ENCODE assay signal across 10 cellular contexts in the genomic region with DNA sequence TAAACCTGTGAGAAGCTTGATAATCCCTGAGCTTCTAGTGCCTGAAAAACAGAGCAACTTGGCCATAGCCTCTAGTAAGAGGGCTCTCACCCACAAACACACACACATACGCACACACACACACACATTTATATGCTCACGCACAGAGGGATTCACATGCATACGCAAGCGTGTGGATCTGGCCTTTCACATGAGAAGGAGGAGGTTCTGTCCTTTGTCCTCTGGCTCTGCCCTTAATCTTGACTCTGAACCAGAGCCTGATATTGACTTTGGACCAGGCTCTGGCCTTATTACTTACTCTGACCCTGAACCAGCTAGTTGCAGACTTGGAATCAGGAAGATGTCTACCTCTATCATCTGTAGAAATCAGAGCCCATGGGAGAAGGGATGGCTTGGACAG. TPM values are rescaled to one million over a fixed set of nuclear protein-coding genes. Genes with fewer than 3 reads are reported as not detected.
"Had no signal": no experiment of that assay in that cellular context is flagged by ENCODE, and none has a peak within 500 bp of the region (broad histone marks: within the 10 kb centered on the region; RNA-seq: fewer than 3 reads in every experiment).

No MANE protein-coding gene starts in this region.

- H3K36me3 ChIP-seq: adrenal gland, tibial artery had no signal

- H3K4me2 ChIP-seq: hepatocyte had no signal

- H3K27ac Mint-ChIP-seq: activated CD4-positive, alpha-beta memory T cell treated with anti-CD3 and anti-CD28 coated beads for 36 hours; activated naive CD4-positive, alpha-beta T cell treated with anti-CD3 and anti-CD28 coated beads, Interleukin-2, amount 10 ng/mL, durations not matched to agents 7 days and 5 days; dendritic cell treated with granulocyte-macrophage colony-stimulating factor and Interleukin-4, amounts not matched to agents 40 ng/mL and 50 ng/mL, for 4 days; stimulated activated effector memory CD8-positive, alpha-beta T cell treated with anti-CD3 and anti-CD28 coated beads, Interleukin-12 subunit alpha, Interleukin-12 subunit beta, amount 100 ng/mL, for 72 hours; T-cell had no signal

- H3K9me3 ChIP-seq: tibial artery had no signal

- H3K36me3 Mint-ChIP-seq: activated CD4-positive, alpha-beta memory T cell treated with anti-CD3 and anti-CD28 coated beads for 36 hours; activated naive CD4-positive, alpha-beta T cell treated with anti-CD3 and anti-CD28 coated beads, Interleukin-2, amount 10 ng/mL, durations not matched to agents 7 days and 5 days; stimulated activated effector memory CD8-positive, alpha-beta T cell treated with anti-CD3 and anti-CD28 coated beads, Interleukin-12 subunit alpha, Interleukin-12 subunit beta, amount 100 ng/mL, for 72 hours; T-cell had no signal

- H3K4me3 Mint-ChIP-seq: activated CD4-positive, alpha-beta memory T cell treated with anti-CD3 and anti-CD28 coated beads for 36 hours; activated naive CD4-positive, alpha-beta T cell treated with anti-CD3 and anti-CD28 coated beads, Interleukin-2, amount 10 ng/mL, durations not matched to agents 7 days and 5 days; dendritic cell treated with granulocyte-macrophage colony-stimulating factor and Interleukin-4, amounts not matched to agents 40 ng/mL and 50 ng/mL, for 4 days; nephron progenitor cell; stimulated activated effector memory CD8-positive, alpha-beta T cell treated with anti-CD3 and anti-CD28 coated beads, Interleukin-12 subunit alpha, Interleukin-12 subunit beta, amount 100 ng/mL, for 72 hours; T-cell had no signal

- H3K27me3 Mint-ChIP-seq: activated CD4-positive, alpha-beta memory T cell treated with anti-CD3 and anti-CD28 coated beads for 36 hours had no signal

- H3K4me1 ChIP-seq: adrenal gland, tibial artery had no signal

- H3K4me1 Mint-ChIP-seq: activated naive CD4-positive, alpha-beta T cell treated with anti-CD3 and anti-CD28 coated beads, Interleukin-2, amount 10 ng/mL, durations not matched to agents 7 days and 5 days; T-cell had no signal

- H2AFZ ChIP-seq: hepatocyte had no signal

- H3K79me2 ChIP-seq: hepatocyte had no signal

- H3K27ac ChIP-seq: adrenal gland, hepatocyte, SK-N-MC, tibial artery had no signal

- H3K9me3 Mint-ChIP-seq: activated naive CD4-positive, alpha-beta T cell treated with anti-CD3 and anti-CD28 coated beads, Interleukin-2, amount 10 ng/mL, durations not matched to agents 7 days and 5 days; dendritic cell treated with granulocyte-macrophage colony-stimulating factor and Interleukin-4, amounts not matched to agents 40 ng/mL and 50 ng/mL, for 4 days; stimulated activated effector memory CD8-positive, alpha-beta T cell treated with anti-CD3 and anti-CD28 coated beads, Interleukin-12 subunit alpha, Interleukin-12 subunit beta, amount 100 ng/mL, for 72 hours had no signal

- H3K4me3 ChIP-seq: adrenal gland, hepatocyte, SK-N-MC, tibial artery had no signal

- H3K27me3 ChIP-seq: adrenal gland, hepatocyte, tibial artery had no signal

RNA-seq across cellular contexts. Expression of a gene that starts 19.8 kb away (rescaled TPM):
- total RNA-seq: activated CD4-positive, alpha-beta memory T cell treated with anti-CD3 and anti-CD28 coated beads for 36 hours; T-cell had no signal
